22 cellular contexts compared by ENCODE assay signal in the genomic region with DNA sequence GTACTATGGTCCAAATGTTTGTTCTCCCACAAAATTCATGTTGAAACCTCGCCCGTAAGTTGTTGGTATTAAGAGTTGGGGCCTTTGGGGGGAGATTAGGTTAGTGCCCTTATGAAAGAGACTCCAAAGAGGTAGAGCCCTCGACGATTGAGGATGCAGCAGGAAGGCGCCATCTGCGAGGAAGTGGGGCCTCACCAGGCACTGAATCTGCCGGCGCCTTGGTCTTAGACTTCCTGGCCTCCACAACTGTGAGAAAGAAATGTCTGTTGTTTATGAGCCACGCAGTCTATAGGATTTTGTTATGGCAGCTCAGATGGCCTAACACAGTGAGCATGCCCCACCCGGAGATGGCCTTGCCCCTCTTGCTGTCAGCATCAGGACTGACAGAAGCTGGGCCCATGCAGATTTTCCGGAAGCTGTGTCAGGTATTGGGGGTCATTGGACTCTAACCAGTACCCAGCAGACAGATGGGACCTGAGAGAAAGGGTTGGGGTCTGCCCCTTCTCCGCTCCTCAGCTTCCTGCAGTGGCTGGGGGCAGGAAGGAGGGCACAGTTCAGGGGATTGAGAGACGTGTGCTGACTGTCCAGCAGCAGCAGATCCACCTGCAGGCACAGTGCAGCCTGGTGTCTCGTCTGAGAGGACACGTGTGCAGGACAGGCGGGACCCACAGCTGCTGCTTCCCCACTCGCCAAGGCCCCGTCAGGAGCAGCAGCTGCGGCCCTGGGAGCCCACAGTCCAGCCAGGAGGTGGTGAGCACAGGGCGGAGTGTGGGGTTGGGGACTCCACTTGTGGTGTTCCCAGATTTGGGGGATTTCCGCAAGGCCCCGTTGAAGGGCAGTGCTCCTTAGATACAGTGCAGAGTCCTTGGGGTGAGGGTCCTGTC. TPM values are rescaled to one million over a fixed set of nuclear protein-coding genes. Genes with fewer than 3 reads are reported as not detected.
DNase-seq lines count a peak whose midpoint lies in the region; ATAC-seq and TF ChIP-seq lines count a peak whose summit lies in the region.
"Had no signal": no experiment of that assay in that cellular context is flagged by ENCODE, and none has a peak within 500 bp of the region (broad histone marks: within the 10 kb centered on the region; RNA-seq: fewer than 3 reads in every experiment).

No MANE protein-coding gene starts in this region.

- no peak overlapping the region for H3K27ac ChIP-seq in right atrium auricular region
- peak overlapping the region; percentile 52 for H3K27ac ChIP-seq in KOPT-K1 (ENCODE audit: low read depth, low read length, poor library complexity, severe bottlenecking)
- no peak overlapping the region for H3K27ac ChIP-seq in testis
- H3K27ac ChIP-seq: GM23248, SK-N-MC had no signal

- TF ChIP-seq CTCF in right atrium auricular region (IDR thresholded peaks at IDR 0.05): no peak
- no peak for TF ChIP-seq CTCF in testis (IDR thresholded peaks at IDR 0.05)

- ATAC-seq in Right ventricle myocardium superior (ENCODE audit: poor library complexity): no peak
- ATAC-seq in HG02763 (IDR thresholded peaks at IDR 0.05; ENCODE audit: unreplicated experiment): no peak
- ATAC-seq: HCT116 had no signal

- H3K9me3 Mint-ChIP-seq in immature natural killer cell: no peaks in the 10 kb centered on the region

- no peaks in the 10 kb centered on the region for H3K36me3 Mint-ChIP-seq in immature natural killer cell

- H3K4me3 Mint-ChIP-seq in immature natural killer cell: peak overlapping the region in 4 of 5 donors; percentile 13 to 59 (median 28)
- H3K4me3 Mint-ChIP-seq: CD4-positive, alpha-beta memory T cell had no signal

- peaks cover 0 to 3% of the 10 kb centered on the region in 2 donors for H3K4me1 ChIP-seq in right atrium auricular region
- H3K4me1 ChIP-seq in testis: no peaks in the 10 kb centered on the region
- H3K4me1 ChIP-seq: Caco-2 had no signal

- H3K4me3 ChIP-seq in right atrium auricular region (no peak overlapping the region), testis (no peak overlapping the region)
- H3K4me3 ChIP-seq: GM23248, MG63, SK-N-MC had no signal

- H3K27me3 ChIP-seq in right atrium auricular region (no peaks in the 10 kb centered on the region), testis (no peaks in the 10 kb centered on the region)
- H3K27me3 ChIP-seq: MG63 had no signal

- intact Hi-C loops in Right ventricle myocardium superior (cut with DNase I): no loop called here
- intact Hi-C loops in testis (cut with DNase I; ENCODE audit: low total_unique reads): no loop called here

- H3K27me3 Mint-ChIP-seq in immature natural killer cell (ENCODE audit: low read depth in 3 of 3): peaks cover 5 to 17% (median 17%) of the 10 kb centered on the region in 3 donors
- H3K27me3 Mint-ChIP-seq: CD4-positive, alpha-beta memory T cell had no signal

- H3K4me1 Mint-ChIP-seq in immature natural killer cell: peaks cover 55 to 88% of the 10 kb centered on the region in 2 donors

- peak; percentile 18 for DNase-seq in right atrium auricular region (ENCODE audit: low spot score)
- no peak for DNase-seq in Right ventricle myocardium superior
- no peak for DNase-seq in immature natural killer cell
- peak; percentile 10 for DNase-seq in testis
- no peak for DNase-seq in activated CD4-positive, CD25-positive, alpha-beta regulatory T cell (lab: John Stamatoyannopoulos, UW)
- no peak for DNase-seq in AG20443 (ENCODE audit: low spot score)
- DNase-seq: Caco-2; CD4-positive, alpha-beta memory T cell; DMS153; GM23248; IMR-90; Karpas-422; MG63; NCI-H1417; NCI-H1694 treated with DMSO at 0.1 percent for 48 hours; NCI-H446; NCI-H526; SHP77 treated with DMSO at 0.1 percent for 48 hours had no signal

- H3K9me3 ChIP-seq in right atrium auricular region (no peaks in the 10 kb centered on the region), KOPT-K1 (ENCODE audit: insufficient read depth, low read length, poor library complexity, severe bottlenecking) (peaks cover 28% of the 10 kb centered on the region), testis (no peaks in the 10 kb centered on the region)
- H3K9me3 ChIP-seq: MG63 had no signal

- 88% methylated on average over 15 to 22 of the region's 22 CpGs for WGBS in testis, 2 donors

- H3K27ac Mint-ChIP-seq in immature natural killer cell: peak overlapping the region in 5 of 6 donors; percentile 16 to 68 (median 40)
- H3K27ac Mint-ChIP-seq: CD4-positive, alpha-beta memory T cell had no signal

- no peak for TF ChIP-seq POLR2A in testis (IDR thresholded peaks at IDR 0.05)

- no peaks in the 10 kb centered on the region for H3K36me3 ChIP-seq in right atrium auricular region
- H3K36me3 ChIP-seq in KOPT-K1 (ENCODE audit: insufficient read depth, low read length): no peaks in the 10 kb centered on the region
- H3K36me3 ChIP-seq in testis (ENCODE audit: low read depth, missing control alignments): no peaks in the 10 kb centered on the region
- H3K36me3 ChIP-seq: MG63 had no signal

RNA-seq across cellular contexts. Expression of a gene that starts 47.8 kb away (rescaled TPM):
- total RNA-seq in right atrium auricular region: 10 to 100 TPM; 18.2 to 19.2 TPM
- total RNA-seq in Right ventricle myocardium superior: 16.6 TPM
- polyA plus RNA-seq in immature natural killer cell: 10 to 100 TPM; 33.7 to 69.5 (median 37.5) TPM
- 10 to 100 TPM; 37.9 to 40.7 TPM for total RNA-seq in testis
- polyA plus RNA-seq in testis (ENCODE audit: insufficient read depth, low read depth, low replicate concordance): 32.8 TPM

Comparison
In these comparisons a context has a peak if more than half of its experiments do, and no peak if none do; other contexts are left out.
1. DNase-seq: peak in right atrium auricular region (single experiment) and testis (single experiment); none in Right ventricle myocardium superior (single experiment), immature natural killer cell (0 of 3), activated CD4-positive, CD25-positive, alpha-beta regulatory T cell (0 of 4) and AG20443 (single experiment).